12 cellular contexts compared by ENCODE assay signal in the genomic region with DNA sequence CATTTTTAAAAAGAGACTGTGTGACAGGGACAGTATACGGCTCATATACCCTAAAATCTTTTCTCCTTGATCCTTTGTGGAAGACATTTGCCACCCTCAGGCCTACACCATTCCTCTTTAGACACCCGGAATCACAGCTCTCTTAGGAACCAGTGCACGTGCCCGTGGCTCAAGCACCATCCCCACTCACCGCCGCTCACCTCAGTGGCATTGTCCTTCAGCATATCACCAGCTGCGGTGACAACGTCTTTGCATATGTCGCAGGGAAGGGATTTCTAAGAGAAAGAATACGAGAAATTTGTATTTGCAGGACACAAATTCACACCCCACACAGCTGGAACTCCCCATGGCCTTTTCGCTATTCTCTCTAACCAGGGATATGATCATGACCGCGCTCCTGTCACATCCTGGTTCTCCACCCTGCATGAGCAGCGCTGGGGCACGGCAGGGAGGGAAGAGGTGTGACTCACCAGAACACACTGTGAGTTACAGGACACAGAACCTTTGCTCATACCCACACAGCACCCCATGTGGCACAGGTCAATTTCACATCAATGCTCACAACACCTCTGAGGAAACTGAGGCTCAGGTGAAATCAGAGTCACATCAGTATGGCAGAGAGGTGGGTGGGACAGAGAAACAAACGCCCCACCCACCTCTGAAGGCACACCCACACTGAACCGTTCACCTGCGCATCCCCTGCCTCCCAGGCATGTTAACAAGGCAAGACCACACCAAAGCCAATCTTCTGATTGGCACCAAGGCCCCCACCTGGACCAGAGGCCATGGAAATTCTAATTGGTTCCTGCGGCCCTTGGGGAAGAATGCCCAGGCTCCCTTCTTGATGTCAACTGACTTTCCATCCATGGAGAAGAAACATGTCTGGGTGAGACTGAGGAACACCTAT. TPM values are rescaled to one million over a fixed set of nuclear protein-coding genes. Genes with fewer than 3 reads are reported as not detected.
DNase-seq lines count a peak whose midpoint lies in the region; ATAC-seq and TF ChIP-seq lines count a peak whose summit lies in the region.
"Had no signal": no experiment of that assay in that cellular context is flagged by ENCODE, and none has a peak within 500 bp of the region (broad histone marks: within the 10 kb centered on the region; RNA-seq: fewer than 3 reads in every experiment).

No MANE protein-coding gene starts in this region.

- H3K4me1 Mint-ChIP-seq in HFFc6 (ENCODE audit: low read depth): peaks cover 33% of the 10 kb centered on the region
- peaks cover 61% of the 10 kb centered on the region for H3K4me1 Mint-ChIP-seq in stimulated activated memory B cell treated with anti-CD40 and anti-IgM and Interleukin-4, amounts not matched to agents 10 μg/mL and 1 μg/mL and 100 μg/mL, for 72 hours
- peaks cover 14% of the 10 kb centered on the region for H3K4me1 Mint-ChIP-seq in activated T-helper 1 cell treated with anti-CD3 and anti-CD28 coated beads, Interleukin-12 subunit alpha, Interleukin-12 subunit beta, Interleukin-2, Interleukin-4 antibody, amounts not matched to agents 30 ng/mL and 10 ng/mL and 1 ng/mL, durations not matched to agents 14 hours and 24 hours and 36 hours (ENCODE audit: low read depth)

- H3K27ac Mint-ChIP-seq in HFFc6: peak overlapping the region; percentile 38; the same call in 1 of the 2 replicates
- H3K27ac Mint-ChIP-seq in stimulated activated memory B cell treated with anti-CD40 and anti-IgM and Interleukin-4, amounts not matched to agents 10 μg/mL and 1 μg/mL and 100 μg/mL, for 72 hours: peak overlapping the region; percentile 6
- no peak overlapping the region for H3K27ac Mint-ChIP-seq in activated T-helper 1 cell treated with anti-CD3 and anti-CD28 coated beads, Interleukin-12 subunit alpha, Interleukin-12 subunit beta, Interleukin-2, Interleukin-4 antibody, amounts not matched to agents 30 ng/mL and 10 ng/mL and 1 ng/mL, durations not matched to agents 14 hours and 24 hours and 36 hours
- H3K27ac Mint-ChIP-seq: activated naive CD4-positive, alpha-beta T cell treated with anti-CD3 and anti-CD28 coated beads, Interleukin-2, amount 10 ng/mL, durations not matched to agents 7 days and 5 days had no signal

- no peak overlapping the region for H3K4me3 ChIP-seq in foreskin fibroblast (ENCODE audit: low read depth in 1 of 2, low read length in 2 of 2)

- DNase-seq in HFFc6 (peak; percentile 26), astrocyte of the hippocampus (ENCODE audit: low read depth, low spot score) (peak; percentile 46), foreskin fibroblast (peak; percentile 64), CD1c-positive myeloid dendritic cell (ENCODE audit: extremely low spot score) (no peak)
- DNase-seq in activated T-helper 1 cell treated with anti-CD3 and anti-CD28 coated beads, Interleukin-12 subunit alpha, Interleukin-12 subunit beta, Interleukin-2, Interleukin-4 antibody, amounts not matched to agents 30 ng/mL and 10 ng/mL and 1 ng/mL, durations not matched to agents 14 hours and 24 hours and 36 hours (ENCODE audit: low spot score): no peak
- DNase-seq in effector CD8-positive, alpha-beta T cell (lab: John Stamatoyannopoulos, UW): no peak
- DNase-seq: activated naive CD4-positive, alpha-beta T cell treated with anti-CD3 and anti-CD28 coated beads, Interleukin-2, amount 10 ng/mL, durations not matched to agents 7 days and 5 days; effector CD4-positive, alpha-beta T cell; hippocampal formation; stimulated activated CD4-positive, alpha-beta T cell treated with anti-CD3 and anti-CD28 coated beads, Interleukin-4, amount 100 ng/mL, for 4 hours had no signal

- ATAC-seq in stimulated activated memory B cell treated with anti-CD40 and anti-IgM and Interleukin-4, amounts not matched to agents 10 μg/mL and 1 μg/mL and 100 μg/mL, for 72 hours: no peak

- H3K36me3 Mint-ChIP-seq in HFFc6 (ENCODE audit: low read depth): peaks cover 32% of the 10 kb centered on the region
- peaks cover 63% of the 10 kb centered on the region for H3K36me3 Mint-ChIP-seq in stimulated activated memory B cell treated with anti-CD40 and anti-IgM and Interleukin-4, amounts not matched to agents 10 μg/mL and 1 μg/mL and 100 μg/mL, for 72 hours
- H3K36me3 Mint-ChIP-seq in activated T-helper 1 cell treated with anti-CD3 and anti-CD28 coated beads, Interleukin-12 subunit alpha, Interleukin-12 subunit beta, Interleukin-2, Interleukin-4 antibody, amounts not matched to agents 30 ng/mL and 10 ng/mL and 1 ng/mL, durations not matched to agents 14 hours and 24 hours and 36 hours (ENCODE audit: low read depth): peaks cover 28% of the 10 kb centered on the region

- H3K4me3 Mint-ChIP-seq in HFFc6: no peak overlapping the region
- H3K4me3 Mint-ChIP-seq in stimulated activated memory B cell treated with anti-CD40 and anti-IgM and Interleukin-4, amounts not matched to agents 10 μg/mL and 1 μg/mL and 100 μg/mL, for 72 hours: no peak overlapping the region
- H3K4me3 Mint-ChIP-seq in activated T-helper 1 cell treated with anti-CD3 and anti-CD28 coated beads, Interleukin-12 subunit alpha, Interleukin-12 subunit beta, Interleukin-2, Interleukin-4 antibody, amounts not matched to agents 30 ng/mL and 10 ng/mL and 1 ng/mL, durations not matched to agents 14 hours and 24 hours and 36 hours: no peak overlapping the region
- H3K4me3 Mint-ChIP-seq: activated naive CD4-positive, alpha-beta T cell treated with anti-CD3 and anti-CD28 coated beads, Interleukin-2, amount 10 ng/mL, durations not matched to agents 7 days and 5 days; mesothelial cell of epicardium had no signal

- intact Hi-C loops in activated T-helper 1 cell treated with anti-CD3 and anti-CD28 coated beads, Interleukin-12 subunit alpha, Interleukin-12 subunit beta, Interleukin-2, Interleukin-4 antibody, amounts not matched to agents 30 ng/mL and 10 ng/mL and 1 ng/mL, durations not matched to agents 14 hours and 24 hours and 36 hours (cut with micrococcal nuclease): no loop called here

- no peaks in the 10 kb centered on the region for H3K9me3 Mint-ChIP-seq in HFFc6
- no peaks in the 10 kb centered on the region for H3K9me3 Mint-ChIP-seq in stimulated activated memory B cell treated with anti-CD40 and anti-IgM and Interleukin-4, amounts not matched to agents 10 μg/mL and 1 μg/mL and 100 μg/mL, for 72 hours
- no peaks in the 10 kb centered on the region for H3K9me3 Mint-ChIP-seq in activated T-helper 1 cell treated with anti-CD3 and anti-CD28 coated beads, Interleukin-12 subunit alpha, Interleukin-12 subunit beta, Interleukin-2, Interleukin-4 antibody, amounts not matched to agents 30 ng/mL and 10 ng/mL and 1 ng/mL, durations not matched to agents 14 hours and 24 hours and 36 hours
- H3K9me3 Mint-ChIP-seq: activated naive CD4-positive, alpha-beta T cell treated with anti-CD3 and anti-CD28 coated beads, Interleukin-2, amount 10 ng/mL, durations not matched to agents 7 days and 5 days; mesothelial cell of epicardium had no signal

- no peaks in the 10 kb centered on the region for H3K27me3 Mint-ChIP-seq in HFFc6 (ENCODE audit: insufficient read depth)
- H3K27me3 Mint-ChIP-seq in stimulated activated memory B cell treated with anti-CD40 and anti-IgM and Interleukin-4, amounts not matched to agents 10 μg/mL and 1 μg/mL and 100 μg/mL, for 72 hours: no peaks in the 10 kb centered on the region
- H3K27me3 Mint-ChIP-seq in activated T-helper 1 cell treated with anti-CD3 and anti-CD28 coated beads, Interleukin-12 subunit alpha, Interleukin-12 subunit beta, Interleukin-2, Interleukin-4 antibody, amounts not matched to agents 30 ng/mL and 10 ng/mL and 1 ng/mL, durations not matched to agents 14 hours and 24 hours and 36 hours (ENCODE audit: insufficient read depth): no peaks in the 10 kb centered on the region
- H3K27me3 Mint-ChIP-seq: activated naive CD4-positive, alpha-beta T cell treated with anti-CD3 and anti-CD28 coated beads, Interleukin-2, amount 10 ng/mL, durations not matched to agents 7 days and 5 days had no signal

- TF ChIP-seq CTCF in HFFc6 (IDR thresholded peaks at IDR 0.05): no peak
- TF ChIP-seq CTCF in foreskin fibroblast (IDR thresholded peaks at IDR 0.05; ENCODE audit: low read depth, low read length): no peak

RNA-seq across cellular contexts. Expression of a gene that starts 19.2 kb away (rescaled TPM):
- 100 to 1,000 TPM; 375 to 549 (median 404) TPM for total RNA-seq in HFFc6 (2021; fragmentation: NEBNext Ultra II Directional; extraction: Animal tissue kit (Norgen Biotek cat#: 25700))
- 117 and 122 TPM in 2 replicates for total RNA-seq in activated T-helper 1 cell treated with anti-CD3 and anti-CD28 coated beads, Interleukin-12 subunit alpha, Interleukin-12 subunit beta, Interleukin-2, Interleukin-4 antibody, amounts not matched to agents 30 ng/mL and 10 ng/mL and 1 ng/mL, durations not matched to agents 14 hours and 24 hours and 36 hours

RNA-seq across cellular contexts. Expression of a gene that starts 58.6 kb away (rescaled TPM):
- 10 to 100 TPM; 24.3 to 36.2 (median 29.0) TPM for total RNA-seq in HFFc6 (2021; fragmentation: NEBNext Ultra II Directional; extraction: Animal tissue kit (Norgen Biotek cat#: 25700))
- 114 and 115 TPM in 2 replicates for total RNA-seq in activated T-helper 1 cell treated with anti-CD3 and anti-CD28 coated beads, Interleukin-12 subunit alpha, Interleukin-12 subunit beta, Interleukin-2, Interleukin-4 antibody, amounts not matched to agents 30 ng/mL and 10 ng/mL and 1 ng/mL, durations not matched to agents 14 hours and 24 hours and 36 hours

Comparison
In these comparisons a context has a peak if more than half of its experiments do, and no peak if none do; other contexts are left out.
1. DNase-seq: peak in HFFc6 (single experiment), astrocyte of the hippocampus (single experiment) and foreskin fibroblast (2 of 2); none in activated T-helper 1 cell treated with anti-CD3 and anti-CD28 coated beads, Interleukin-12 subunit alpha, Interleukin-12 subunit beta, Interleukin-2, Interleukin-4 antibody, amounts not matched to agents 30 ng/mL and 10 ng/mL and 1 ng/mL, durations not matched to agents 14 hours and 24 hours and 36 hours (single experiment), effector CD8-positive, alpha-beta T cell (single experiment) and CD1c-positive myeloid dendritic cell (single experiment).